Comparison of ENCODE assay signal across 27 cellular contexts in the genomic region with DNA sequence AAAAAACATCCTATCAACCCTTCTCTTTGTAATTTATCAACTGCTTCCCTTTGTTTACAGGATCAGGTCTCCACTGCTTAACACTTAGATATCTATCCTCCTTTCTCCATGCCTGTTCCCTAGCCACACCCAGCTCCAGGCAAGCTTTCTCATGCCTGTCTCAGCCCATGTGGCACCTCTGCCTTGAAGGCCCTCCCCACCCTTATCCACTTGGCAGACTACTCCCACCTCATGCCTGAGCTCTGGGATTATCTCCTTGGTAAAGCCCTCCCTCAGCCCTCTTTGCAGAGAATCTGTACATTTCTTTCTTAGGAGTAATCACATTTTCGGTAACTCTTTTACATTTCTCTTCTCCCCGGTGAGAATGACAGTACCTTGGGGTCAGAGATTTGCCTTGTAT.
A peak's percentile ranks its signal among the peaks of the same experiment; 100 is the strongest.
DNase-seq lines count a peak whose midpoint lies in the region; ATAC-seq, FAIRE-seq and TF ChIP-seq lines count a peak whose summit lies in the region.
"Had no signal": no experiment of that assay in that cellular context is flagged by ENCODE, and none has a peak within 500 bp of the region (broad histone marks: within the 10 kb centered on the region; RNA-seq: fewer than 3 reads in every experiment).

No MANE protein-coding gene starts in this region.

- H3K9me3 Mint-ChIP-seq in natural killer cell (no peaks in the 10 kb centered on the region), astrocyte (ENCODE audit: unreplicated experiment) (no peaks in the 10 kb centered on the region)
- H3K9me3 Mint-ChIP-seq in natural killer cell treated with Interleukin-12 subunit alpha and Interleukin-12 subunit beta and Interleukin-15 and Interleukin-18, amount 100 ng/mL, for 72 hours = no peaks in the 10 kb centered on the region
- H3K9me3 Mint-ChIP-seq: CD4-positive, alpha-beta memory T cell; IgD-negative memory B cell; memory B cell; stimulated activated naive CD8-positive, alpha-beta T cell treated with anti-CD3 and anti-CD28 coated beads, Interleukin-15, amount 100 ng/mL, for 72 hours had no signal

- WGBS in mesendoderm (ENCODE audit: extremely low coverage, insufficient coverage, low lambda C conversion rate) = no CpG with 5 or more reads among the region's 2 CpGs

- H3K36me3 Mint-ChIP-seq in natural killer cell = no peaks in the 10 kb centered on the region
- H3K36me3 Mint-ChIP-seq in natural killer cell treated with Interleukin-12 subunit alpha and Interleukin-12 subunit beta and Interleukin-15 and Interleukin-18, amount 100 ng/mL, for 72 hours = no peaks in the 10 kb centered on the region
- H3K36me3 Mint-ChIP-seq in astrocyte (ENCODE audit: low read depth, unreplicated experiment) = peaks cover 12% of the 10 kb centered on the region

- no peaks in the 10 kb centered on the region for H3K79me1 ChIP-seq in mesendoderm (ENCODE audit: low read length)

- H4K5ac ChIP-seq in mesendoderm (ENCODE audit: low read length) = no peak overlapping the region

- H3K56ac ChIP-seq in mesendoderm (ENCODE audit: low read length) = no peak overlapping the region

- H3K4me1 Mint-ChIP-seq in natural killer cell (peaks cover 0 to 6% of the 10 kb centered on the region in 2 donors), astrocyte (ENCODE audit: low read depth, unreplicated experiment) (peaks cover 6% of the 10 kb centered on the region)
- H3K4me1 Mint-ChIP-seq in natural killer cell treated with Interleukin-12 subunit alpha and Interleukin-12 subunit beta and Interleukin-15 and Interleukin-18, amount 100 ng/mL, for 72 hours (ENCODE audit: low read depth in 2 of 2) = no peaks in the 10 kb centered on the region
- H3K4me1 Mint-ChIP-seq: CD4-positive, alpha-beta memory T cell; IgD-negative memory B cell; memory B cell; stimulated activated naive CD8-positive, alpha-beta T cell treated with anti-CD3 and anti-CD28 coated beads, Interleukin-15, amount 100 ng/mL, for 72 hours had no signal

- no peaks in the 10 kb centered on the region for H3K36me3 ChIP-seq in astrocyte (ENCODE audit: insufficient read depth, low read length)
- H3K36me3 ChIP-seq in mesendoderm (ENCODE audit: control insufficient read depth, insufficient read depth, low read length) = no peaks in the 10 kb centered on the region
- H3K36me3 ChIP-seq: brain microvascular endothelial cell had no signal

- H3K4me3 ChIP-seq in astrocyte (ENCODE audit: insufficient read depth, low read depth, low read length) (no peak overlapping the region), mesendoderm (ENCODE audit: low read length) (no peak overlapping the region)
- H3K4me3 ChIP-seq: PC-9, thyroid gland had no signal

- H4K20me1 ChIP-seq in astrocyte (ENCODE audit: insufficient read depth, low read length) = no peaks in the 10 kb centered on the region

- H4K8ac ChIP-seq in mesendoderm (ENCODE audit: low read depth, low read length) = no peak overlapping the region

- ATAC-seq in natural killer cell (no peak), HG02759 (IDR thresholded peaks at IDR 0.05; ENCODE audit: unreplicated experiment) (no peak)
- ATAC-seq in natural killer cell treated with Interleukin-12 subunit alpha and Interleukin-12 subunit beta and Interleukin-15 and Interleukin-18, amount 100 ng/mL, for 72 hours = no peak
- ATAC-seq: stimulated activated naive CD8-positive, alpha-beta T cell treated with anti-CD3 and anti-CD28 coated beads, Interleukin-15, amount 100 ng/mL, for 72 hours had no signal

- no peaks in the 10 kb centered on the region for H3K79me2 ChIP-seq in astrocyte (ENCODE audit: insufficient read depth, low read length)
- no peaks in the 10 kb centered on the region for H3K79me2 ChIP-seq in mesendoderm (ENCODE audit: control insufficient read depth, insufficient read depth, low read length)

- H3K4ac ChIP-seq in mesendoderm (ENCODE audit: low read depth, low read length) = no peak overlapping the region

- no peak overlapping the region for H2BK5ac ChIP-seq in mesendoderm (ENCODE audit: low read length)

- no peak overlapping the region for H3K9ac ChIP-seq in astrocyte (ENCODE audit: low read length)
- H3K9ac ChIP-seq in mesendoderm (ENCODE audit: low read length) = no peak overlapping the region

- H2BK120ac ChIP-seq in mesendoderm (ENCODE audit: low read depth, low read length) = no peak overlapping the region

- H3K4me2 ChIP-seq in astrocyte (ENCODE audit: low read length) (no peak overlapping the region), mesendoderm (ENCODE audit: low read length) (no peak overlapping the region)
- H3K4me2 ChIP-seq: PC-9 had no signal

- no peak overlapping the region for H3K18ac ChIP-seq in mesendoderm (ENCODE audit: low read length)

- no peaks in the 10 kb centered on the region for H3K4me1 ChIP-seq in astrocyte (ENCODE audit: insufficient read depth, low read length)
- H3K4me1 ChIP-seq in mesendoderm (ENCODE audit: control insufficient read depth, low read depth, low read length) = no peaks in the 10 kb centered on the region
- H3K4me1 ChIP-seq: thyroid gland had no signal

- H2AK5ac ChIP-seq in mesendoderm (ENCODE audit: low read length) = no peak overlapping the region

- H3K27me3 ChIP-seq in astrocyte (ENCODE audit: insufficient read depth, low read length) = no peaks in the 10 kb centered on the region
- H3K27me3 ChIP-seq in mesendoderm (ENCODE audit: insufficient read depth, low read length, poor library complexity) = no peaks in the 10 kb centered on the region
- H3K27me3 ChIP-seq: brain microvascular endothelial cell, thyroid gland had no signal

- no peak overlapping the region for H3K4me3 Mint-ChIP-seq in natural killer cell
- no peak overlapping the region for H3K4me3 Mint-ChIP-seq in natural killer cell treated with Interleukin-12 subunit alpha and Interleukin-12 subunit beta and Interleukin-15 and Interleukin-18, amount 100 ng/mL, for 72 hours
- H3K4me3 Mint-ChIP-seq in astrocyte (ENCODE audit: unreplicated experiment) = no peak overlapping the region
- H3K4me3 Mint-ChIP-seq: CD4-positive, alpha-beta memory T cell; IgD-negative memory B cell; memory B cell; stimulated activated naive CD8-positive, alpha-beta T cell treated with anti-CD3 and anti-CD28 coated beads, Interleukin-15, amount 100 ng/mL, for 72 hours had no signal

- no peaks in the 10 kb centered on the region for H3K9me3 ChIP-seq in astrocyte (ENCODE audit: insufficient read depth, low read depth, low read length)
- H3K9me3 ChIP-seq: thyroid gland had no signal

- no peak overlapping the region for H2AFZ ChIP-seq in astrocyte (ENCODE audit: low read depth, low read length)
- H2AFZ ChIP-seq: PC-9 had no signal

- no peak overlapping the region for H3K23ac ChIP-seq in mesendoderm (ENCODE audit: low read length)

- H3K27ac ChIP-seq in astrocyte (ENCODE audit: low read depth, low read length) (no peak overlapping the region), mesendoderm (ENCODE audit: low read depth, low read length) (no peak overlapping the region)
- H3K27ac ChIP-seq: brain microvascular endothelial cell, epithelial cell of prostate, PC-9, thyroid gland had no signal

- intact Hi-C loops in natural killer cell (cut with micrococcal nuclease) = no loop called here

- H3K27me3 Mint-ChIP-seq in natural killer cell (ENCODE audit: low read depth in 2 of 2) (no peaks in the 10 kb centered on the region), astrocyte (ENCODE audit: low read depth, unreplicated experiment) (no peaks in the 10 kb centered on the region)
- H3K27me3 Mint-ChIP-seq in natural killer cell treated with Interleukin-12 subunit alpha and Interleukin-12 subunit beta and Interleukin-15 and Interleukin-18, amount 100 ng/mL, for 72 hours = no peaks in the 10 kb centered on the region
- H3K27me3 Mint-ChIP-seq: CD4-positive, alpha-beta memory T cell; IgD-negative memory B cell; memory B cell; stimulated activated naive CD8-positive, alpha-beta T cell treated with anti-CD3 and anti-CD28 coated beads, Interleukin-15, amount 100 ng/mL, for 72 hours had no signal

- H2BK15ac ChIP-seq in mesendoderm (replicated peaks; ENCODE audit: low read depth) = no peak overlapping the region

- peak overlapping the region; percentile 4 to 9 for H3K27ac Mint-ChIP-seq in natural killer cell
- peak overlapping the region in 1 of 2 donors; percentile 5 for H3K27ac Mint-ChIP-seq in natural killer cell treated with Interleukin-12 subunit alpha and Interleukin-12 subunit beta and Interleukin-15 and Interleukin-18, amount 100 ng/mL, for 72 hours
- H3K27ac Mint-ChIP-seq in astrocyte (ENCODE audit: unreplicated experiment) = peak overlapping the region; percentile 7
- H3K27ac Mint-ChIP-seq: IgD-negative memory B cell, memory B cell had no signal

- no peak for DNase-seq in natural killer cell
- DNase-seq in natural killer cell treated with Interleukin-12 subunit alpha and Interleukin-12 subunit beta and Interleukin-15 and Interleukin-18, amount 100 ng/mL, for 72 hours (ENCODE audit: low spot score) = no peak
- no peak for DNase-seq in astrocyte (ENCODE audit: low read depth)
- DNase-seq in mesendoderm = peak; percentile 75
- DNase-seq in kidney tubule cell (ENCODE audit: low spot score) = no peak
- DNase-seq in NCI-H2227 (lab: John Stamatoyannopoulos, UW; ENCODE audit: unreplicated experiment) = no peak
- DNase-seq in stimulated activated CD4-positive, alpha-beta T cell treated with anti-CD3 and anti-CD28 coated beads, Interleukin-2, amount 100 ng/mL, for 24 hours = no peak
- DNase-seq: activated CD4-positive, alpha-beta T cell treated with anti-CD3 and anti-CD28 coated beads for 48 hours; activated gamma-delta T cell; activated T-cell treated with anti-CD3 and anti-CD28 coated beads, Interleukin-2, amount 50 U/mL, for 1 hour; brain microvascular endothelial cell; CD4-positive, alpha-beta memory T cell; DMS 273 treated with DMSO at 0.1 percent for 48 hours; kidney glomerular epithelial cell; NCI-H1417; NCI-H2081; NK-92 treated with Interleukin-12 subunit alpha and Interleukin-12 subunit beta, amount 100 ng/mL, for 24 hours; occipital lobe; PC-9; SHP77; stimulated activated naive CD8-positive, alpha-beta T cell treated with anti-CD3 and anti-CD28 coated beads, Interleukin-15, amount 100 ng/mL, for 72 hours; thyroid gland had no signal

- no peak for TF ChIP-seq CTCF in natural killer cell (IDR thresholded peaks at IDR 0.05)
- no peak for TF ChIP-seq CTCF in astrocyte (IDR thresholded peaks at IDR 0.05; ENCODE audit: insufficient read depth, low read depth, low read length)

- no peak for FAIRE-seq in astrocyte (lab: Jason Lieb, UNC)
- FAIRE-seq: H54 had no signal
